ENCODE assay signal across 8 cellular contexts in genomic region chr19:13262450-13262849, GRCh38.
DNase-seq lines count a peak whose midpoint lies in the region; ATAC-seq and TF ChIP-seq lines count a peak whose summit lies in the region.

No MANE protein-coding gene starts in this region.

- H3K27ac ChIP-seq in foreskin keratinocyte: no peak overlapping the region

- peaks cover under 1% of the 10 kb centered on the region for H3K9me3 Mint-ChIP-seq in T-helper 1 cell treated with Interleukin-12 subunit alpha and Interleukin-12 subunit beta and Interleukin-4 antibody, amounts not matched to agents 30 μg/mL and 1 μg/mL, for 36 hours

- peak; percentile 62; the same call in 1 of the 2 replicates for TF ChIP-seq RAD21 in Ishikawa (IDR thresholded peaks at IDR 0.05; ENCODE audit: low read depth)

- peaks cover 9% of the 10 kb centered on the region for H3K4me1 ChIP-seq in foreskin keratinocyte

- H3K27me3 ChIP-seq in foreskin keratinocyte: peaks cover 2% of the 10 kb centered on the region

- peaks cover 16% of the 10 kb centered on the region for H3K27me3 Mint-ChIP-seq in T-helper 1 cell treated with Interleukin-12 subunit alpha and Interleukin-12 subunit beta and Interleukin-4 antibody, amounts not matched to agents 30 μg/mL and 1 μg/mL, for 36 hours (ENCODE audit: low read depth)

- peaks cover 11% of the 10 kb centered on the region for H3K4me1 Mint-ChIP-seq in T-helper 1 cell treated with Interleukin-12 subunit alpha and Interleukin-12 subunit beta and Interleukin-4 antibody, amounts not matched to agents 30 μg/mL and 1 μg/mL, for 36 hours (ENCODE audit: low read depth)

- H3K36me3 Mint-ChIP-seq in T-helper 1 cell treated with Interleukin-12 subunit alpha and Interleukin-12 subunit beta and Interleukin-4 antibody, amounts not matched to agents 30 μg/mL and 1 μg/mL, for 36 hours (ENCODE audit: low read depth): no peaks in the 10 kb centered on the region

- peak; percentile 72 for DNase-seq in ELR (ENCODE audit: low read depth)
- peak; percentile 11 to 33 for DNase-seq in foreskin keratinocyte
- peak; percentile 27 for DNase-seq in retina
- no peak for DNase-seq in activated CD4-positive, alpha-beta T cell treated with anti-CD3 and anti-CD28 coated beads, Interleukin-2, amount 50 U/mL, for 1 hour

- peak; percentile 76 for TF ChIP-seq CTCF in foreskin keratinocyte (conservative IDR thresholded peaks at IDR 0.05)

- H3K27ac Mint-ChIP-seq in T-helper 1 cell treated with Interleukin-12 subunit alpha and Interleukin-12 subunit beta and Interleukin-4 antibody, amounts not matched to agents 30 μg/mL and 1 μg/mL, for 36 hours: peak overlapping the region; percentile 14

- no peak overlapping the region for H3K4me3 Mint-ChIP-seq in T-helper 1 cell treated with Interleukin-12 subunit alpha and Interleukin-12 subunit beta and Interleukin-4 antibody, amounts not matched to agents 30 μg/mL and 1 μg/mL, for 36 hours

- TF ChIP-seq EP300 in Ishikawa (IDR thresholded peaks at IDR 0.05; ENCODE audit: borderline replicate concordance): no peak

- ATAC-seq in foreskin keratinocyte: peak; percentile 31
- no peak for ATAC-seq in GM19351 (IDR thresholded peaks at IDR 0.05; ENCODE audit: unreplicated experiment)
- no peak for ATAC-seq in GM18909 (IDR thresholded peaks at IDR 0.05; ENCODE audit: poor library complexity, unreplicated experiment)

TF ChIP-seq in Ishikawa, 13 proteins besides CTCF, POLR2A, EP300 and RAD21:
- TF ChIP-seq FOXM1 (IDR thresholded peaks at IDR 0.05; ENCODE audit: borderline replicate concordance, low read depth): no peak
- TF ChIP-seq ZBTB7A (IDR thresholded peaks at IDR 0.05; ENCODE audit: low read depth): no peak
- no peak for TF ChIP-seq TCF12 (IDR thresholded peaks at IDR 0.05; ENCODE audit: low read depth)
- no peak for TF ChIP-seq REST (IDR thresholded peaks at IDR 0.05; ENCODE audit: low read depth)
- no peak for TF ChIP-seq YY1 (IDR thresholded peaks at IDR 0.05; ENCODE audit: low read depth)
- TF ChIP-seq MAX (IDR thresholded peaks at IDR 0.05): no peak
- TF ChIP-seq CEBPB (IDR thresholded peaks at IDR 0.05): no peak
- no peak for TF ChIP-seq CREB1 (IDR thresholded peaks at IDR 0.05; ENCODE audit: low read depth)
- no peak for TF ChIP-seq USF1 (IDR thresholded peaks at IDR 0.05)
- TF ChIP-seq EGR1 (IDR thresholded peaks at IDR 0.05): no peak
- TF ChIP-seq NFIC (IDR thresholded peaks at IDR 0.05): no peak
- TF ChIP-seq TEAD4 (IDR thresholded peaks at IDR 0.05): no peak
- TF ChIP-seq TAF1 (IDR thresholded peaks at IDR 0.05; ENCODE audit: low read depth): no peak
